11 cellular contexts compared by ENCODE assay signal in genomic region chr6:154931741-154932424, GRCh38.
DNase-seq lines count a peak whose midpoint lies in the region; ATAC-seq, FAIRE-seq and TF ChIP-seq lines count a peak whose summit lies in the region.
"Had no signal": no experiment of that assay in that cellular context is flagged by ENCODE, and none has a peak within 500 bp of the region (broad histone marks: within the 10 kb centered on the region; RNA-seq: fewer than 3 reads in every experiment).

No MANE protein-coding gene starts in this region.

- peak overlapping the region; percentile 13; the same call in 1 of the 2 replicates for H3K4me2 ChIP-seq in GM23338
- no peak overlapping the region for H3K4me2 ChIP-seq in H1 (ENCODE audit: insufficient read depth in 1 of 2, low read depth in 2 of 2, low read length in 2 of 2)
- H3K4me2 ChIP-seq in neural progenitor cell, result peak overlapping the region; percentile 42
- H3K4me2 ChIP-seq in MM.1S (ENCODE audit: low read depth, low read length), result no peak overlapping the region

- H3K27me3 Mint-ChIP-seq in GM23338 (ENCODE audit: insufficient read depth, low read depth, poor library complexity) (no peaks in the 10 kb centered on the region), neural progenitor cell (ENCODE audit: insufficient read depth, low read depth) (no peaks in the 10 kb centered on the region)
- H3K27me3 Mint-ChIP-seq: T-helper 17 cell had no signal

- no peak overlapping the region for H3K4me3 Mint-ChIP-seq in GM23338
- H3K4me3 Mint-ChIP-seq in neural progenitor cell, result peak overlapping the region; percentile 25
- H3K4me3 Mint-ChIP-seq: T-helper 17 cell had no signal

- H3K79me2 ChIP-seq in GM23338 (replicated peaks; ENCODE audit: insufficient read depth) (no peaks in the 10 kb centered on the region), H1 (ENCODE audit: control insufficient read depth in 1 of 2, insufficient read depth in 2 of 2, low read length in 2 of 2) (no peaks in the 10 kb centered on the region), neural progenitor cell (ENCODE audit: low read depth) (no peaks in the 10 kb centered on the region), MM.1S (ENCODE audit: low read length) (no peaks in the 10 kb centered on the region)

- H3K18ac ChIP-seq in H1 (ENCODE audit: extremely low read depth, low read length), result no peak overlapping the region

- H2AFZ ChIP-seq in GM23338, result no peak overlapping the region
- H2AFZ ChIP-seq in H1 (ENCODE audit: low read length), result no peak overlapping the region
- no peak overlapping the region for H2AFZ ChIP-seq in neural progenitor cell (replicated peaks)
- no peak overlapping the region for H2AFZ ChIP-seq in MM.1S (ENCODE audit: low read length)

- no peaks in the 10 kb centered on the region for H3F3A ChIP-seq in GM23338 (replicated peaks; ENCODE audit: low read depth)
- peaks cover 21% of the 10 kb centered on the region for H3F3A ChIP-seq in neural progenitor cell (ENCODE audit: low read depth)
- H3F3A ChIP-seq in MM.1S (ENCODE audit: insufficient read depth, low read length), result no peaks in the 10 kb centered on the region

- H3K4me3 ChIP-seq in GM23338 (no peak overlapping the region), H1 (ENCODE audit: extremely low read depth in 1 of 4, insufficient read depth in 2 of 4, low read depth in 3 of 4, low read length in 4 of 4) (no peak overlapping the region), neural progenitor cell (no peak overlapping the region), left lung (no peak overlapping the region), MM.1S (ENCODE audit: low read length) (no peak overlapping the region)
- H3K4me3 ChIP-seq: coronary artery had no signal

- no peak for FAIRE-seq in H1 (lab: Jason Lieb, UNC)

- H3K23me2 ChIP-seq in H1 (ENCODE audit: low read depth, low read length), result no peaks in the 10 kb centered on the region

- DNase-seq in GM23338 (ENCODE audit: low spot score) (peak; percentile 67), OCI-M1 (lab: John Stamatoyannopoulos, UW) (peak; percentile 76), H1 (ENCODE audit: low read depth in 1 of 2, low spot score in 2 of 2) (no peak), neural progenitor cell (ENCODE audit: low spot score) (peak; percentile 71), left lung (no peak), MM.1S (no peak)
- no peak for DNase-seq in activated CD8-positive, alpha-beta memory T cell treated with anti-CD3 and anti-CD28 coated beads for 24 hours
- no peak for DNase-seq in stimulated activated CD4-positive, alpha-beta T cell treated with anti-CD3 and anti-CD28 coated beads, Interleukin-2, amount 100 ng/mL, for 24 hours
- DNase-seq: DMS79, T-helper 17 cell had no signal

- H2BK15ac ChIP-seq in H1 (ENCODE audit: low read length), result peak overlapping the region; percentile 14; the same call in 1 of the 2 replicates

- no peak overlapping the region for H3K56ac ChIP-seq in H1 (replicated peaks; ENCODE audit: insufficient read length, low read depth, low read length)

- peak overlapping the region; percentile 90 for H3K27ac Mint-ChIP-seq in GM23338
- H3K27ac Mint-ChIP-seq in neural progenitor cell, result peak overlapping the region; percentile 48
- H3K27ac Mint-ChIP-seq: T-helper 17 cell had no signal

- H3K4ac ChIP-seq in H1 (replicated peaks; ENCODE audit: insufficient read length, low read depth, low read length), result no peak overlapping the region

- no peak overlapping the region for H4K91ac ChIP-seq in H1 (replicated peaks; ENCODE audit: insufficient read length, low read length)

- TF ChIP-seq EP300 in H1 (IDR thresholded peaks at IDR 0.05; ENCODE audit: borderline replicate concordance in 1 of 2, low read depth in 2 of 2, low read length in 2 of 2), result no peak

- ATAC-seq in GM23338 (peak; percentile 66), left lung (no peak)
- ATAC-seq: T-helper 17 cell had no signal

- WGBS in H1 (ENCODE audit: extremely low coverage in 1 of 2, insufficient coverage in 1 of 2, insufficient read length in 1 of 2, insufficient replicate concordance in 2 of 2, low coverage in 1 of 2, low lambda C conversion rate in 2 of 2, missing lambda C conversion rate in 1 of 2), 2 experiments, result 85% methylated on average over 4 of the region's 4 CpGs; no CpG with 5 or more reads in 1 of the 2 experiments

- H3K79me1 ChIP-seq in H1 (ENCODE audit: low read depth, low read length), result no peaks in the 10 kb centered on the region

- TF ChIP-seq CTCF in GM23338 (conservative IDR thresholded peaks at IDR 0.05; ENCODE audit: low read depth in 2 of 2) (no peak), H1 (IDR thresholded peaks at IDR 0.05; ENCODE audit: control extremely low read depth in 1 of 3, insufficient read depth in 1 of 3, low read depth in 1 of 3, low read length in 3 of 3) (no peak), neural progenitor cell (IDR thresholded peaks at IDR 0.05) (no peak), left lung (IDR thresholded peaks at IDR 0.05) (no peak), MM.1S (IDR thresholded peaks at IDR 0.05; ENCODE audit: low read length) (no peak)

- POLR2A ChIA-PET in H1 (lab: Charles Lee; ENCODE audit: partially characterized antibody), result interaction anchor here (1.0 to 1.4 kb wide), 3 partner anchors 12 to 63 kb away, joined by 3 read pairs; partner anchors contain the start of gene TIAM2

- peak overlapping the region; percentile 35; the same call in 1 of the 2 replicates for H2BK12ac ChIP-seq in H1 (ENCODE audit: low read depth, low read length)

- no peak overlapping the region for H4K5ac ChIP-seq in H1 (ENCODE audit: insufficient read length, low read depth, low read length)

- intact Hi-C loops in left lung (cut with DNase I), result no loop called here

- peaks cover 22% of the 10 kb centered on the region for H3K4me1 Mint-ChIP-seq in GM23338
- H3K4me1 Mint-ChIP-seq in neural progenitor cell, result peaks cover 41% of the 10 kb centered on the region

- H2BK20ac ChIP-seq in H1 (ENCODE audit: low read length), result no peak overlapping the region

- TF ChIP-seq POLR2A in H1 (IDR thresholded peaks at IDR 0.05; ENCODE audit: control extremely low read depth in 1 of 2, low read depth in 2 of 2, low read length in 2 of 2), result no peak

- H4K8ac ChIP-seq in H1 (ENCODE audit: extremely low read depth, insufficient read depth, low read length), result no peak overlapping the region

- peak overlapping the region; percentile 34 for H2BK120ac ChIP-seq in H1 (replicated peaks; ENCODE audit: low read depth, low read length)

- H3K4me1 ChIP-seq in GM23338 (ENCODE audit: insufficient read depth) (peaks cover 15% of the 10 kb centered on the region), H1 (replicated peaks in 1 of 4; ENCODE audit: control insufficient read depth in 3 of 4, insufficient read depth in 4 of 4, low read length in 3 of 4) (peaks cover 5 to 16% (median 5%) of the 10 kb centered on the region in 4 experiments; a peak in 6 of 7 replicates), neural progenitor cell (peaks cover 34% of the 10 kb centered on the region), left lung (no peaks in the 10 kb centered on the region), MM.1S (ENCODE audit: low read length) (no peaks in the 10 kb centered on the region)

- H3K9ac ChIP-seq in H1 (replicated peaks in 1 of 4; ENCODE audit: extremely low read depth in 1 of 4, low read depth in 3 of 4, low read length in 3 of 4), result no peak overlapping the region
- H3K9ac ChIP-seq in neural progenitor cell, result no peak overlapping the region
- H3K9ac ChIP-seq in MM.1S (ENCODE audit: low read length), result no peak overlapping the region

- no peaks in the 10 kb centered on the region for H3K36me3 ChIP-seq in GM23338 (ENCODE audit: insufficient read depth)
- no peaks in the 10 kb centered on the region for H3K36me3 ChIP-seq in H1 (ENCODE audit: control insufficient read depth in 2 of 4, insufficient read depth in 4 of 4, low read length in 3 of 4)
- H3K36me3 ChIP-seq in neural progenitor cell, result no peaks in the 10 kb centered on the region
- H3K36me3 ChIP-seq in left lung, result no peaks in the 10 kb centered on the region
- H3K36me3 ChIP-seq in MM.1S (replicated peaks; ENCODE audit: insufficient read depth, low read length), result no peaks in the 10 kb centered on the region

- no peaks in the 10 kb centered on the region for H3K27me3 ChIP-seq in GM23338 (ENCODE audit: insufficient read depth)
- no peaks in the 10 kb centered on the region for H3K27me3 ChIP-seq in H1 (replicated peaks in 1 of 4; ENCODE audit: control insufficient read depth in 3 of 4, extremely low read depth in 1 of 4, insufficient read depth in 3 of 4, low read length in 3 of 4)
- no peaks in the 10 kb centered on the region for H3K27me3 ChIP-seq in neural progenitor cell
- H3K27me3 ChIP-seq in left lung, result no peaks in the 10 kb centered on the region
- H3K27me3 ChIP-seq in MM.1S (replicated peaks; ENCODE audit: insufficient read depth, low read length), result no peaks in the 10 kb centered on the region

- H4K20me1 ChIP-seq in GM23338 (replicated peaks; ENCODE audit: insufficient read depth), result no peaks in the 10 kb centered on the region
- no peaks in the 10 kb centered on the region for H4K20me1 ChIP-seq in H1 (replicated peaks in 1 of 2; ENCODE audit: control insufficient read depth in 1 of 2, insufficient read depth in 2 of 2, low read length in 2 of 2)
- H4K20me1 ChIP-seq in neural progenitor cell (ENCODE audit: low read depth), result peaks cover 18% of the 10 kb centered on the region
- H4K20me1 ChIP-seq in MM.1S (ENCODE audit: insufficient read depth, low read length), result no peaks in the 10 kb centered on the region

- CTCF ChIA-PET in H1 (lab: Charles Lee; ENCODE audit: partially characterized antibody), result interaction anchor here (0.9 to 10.4 kb wide), 9 partner anchors 12 to 337 kb away, joined by 3 to 98 read pairs (median 4); no protein-coding TSS in a partner anchor

- H3K9me2 ChIP-seq in GM23338 (ENCODE audit: insufficient read depth) (no peaks in the 10 kb centered on the region), MM.1S (replicated peaks; ENCODE audit: insufficient read depth, low read length) (no peaks in the 10 kb centered on the region)

- H3K36me3 Mint-ChIP-seq in GM23338 (ENCODE audit: low read depth), result no peaks in the 10 kb centered on the region
- H3K36me3 Mint-ChIP-seq in neural progenitor cell, result no peaks in the 10 kb centered on the region

- H2AK5ac ChIP-seq in H1 (ENCODE audit: low read depth, low read length), result no peak overlapping the region

- no peak overlapping the region for H2BK5ac ChIP-seq in H1 (ENCODE audit: low read depth, low read length)

- H3K14ac ChIP-seq in H1 (ENCODE audit: insufficient read length), result no peak overlapping the region

- peak overlapping the region; percentile 81 for H3K27ac ChIP-seq in GM23338 (ENCODE audit: low read depth)
- no peak overlapping the region for H3K27ac ChIP-seq in H1 (ENCODE audit: low read depth, low read length)
- peak overlapping the region; percentile 0 for H3K27ac ChIP-seq in neural progenitor cell
- H3K27ac ChIP-seq in left lung, result no peak overlapping the region
- H3K27ac ChIP-seq in MM.1S (ENCODE audit: low read length), result no peak overlapping the region
- H3K27ac ChIP-seq: coronary artery had no signal

- no peak overlapping the region for H3K23ac ChIP-seq in H1 (ENCODE audit: insufficient read length)

- TF ChIP-seq RAD21 in H1 (IDR thresholded peaks at IDR 0.05 in 1 of 2, conservative IDR thresholded peaks at IDR 0.05 in 1 of 2; ENCODE audit: low read depth in 2 of 2, low read length in 2 of 2), result no peak

- no peaks in the 10 kb centered on the region for H3K9me3 Mint-ChIP-seq in GM23338
- no peaks in the 10 kb centered on the region for H3K9me3 Mint-ChIP-seq in neural progenitor cell

- H3K9me3 ChIP-seq in H1 (ENCODE audit: insufficient read depth in 2 of 2, low read depth in 1 of 2, low read length in 1 of 2) (no peaks in the 10 kb centered on the region), neural progenitor cell (ENCODE audit: low read depth) (no peaks in the 10 kb centered on the region), left lung (no peaks in the 10 kb centered on the region), MM.1S (replicated peaks; ENCODE audit: insufficient read depth, low read length) (no peaks in the 10 kb centered on the region)

Comparison
In these comparisons a context has a peak if more than half of its experiments do, and no peak if none do; other contexts are left out.
1. DNase-seq: peak in GM23338 (single experiment), OCI-M1 (single experiment) and neural progenitor cell (single experiment); none in H1 (0 of 2), left lung (0 of 2), MM.1S (single experiment), activated CD8-positive, alpha-beta memory T cell treated with anti-CD3 and anti-CD28 coated beads for 24 hours (single experiment) and stimulated activated CD4-positive, alpha-beta T cell treated with anti-CD3 and anti-CD28 coated beads, Interleukin-2, amount 100 ng/mL, for 24 hours (0 of 2).
2. H3K27ac ChIP-seq: peak in GM23338 (single experiment) and neural progenitor cell (single experiment); none in H1 (single experiment), left lung (0 of 2) and MM.1S (single experiment).
3. H3K4me2 ChIP-seq: peak in GM23338 (single experiment) and neural progenitor cell (single experiment); none in H1 (0 of 2) and MM.1S (single experiment).